In the genomic region with DNA sequence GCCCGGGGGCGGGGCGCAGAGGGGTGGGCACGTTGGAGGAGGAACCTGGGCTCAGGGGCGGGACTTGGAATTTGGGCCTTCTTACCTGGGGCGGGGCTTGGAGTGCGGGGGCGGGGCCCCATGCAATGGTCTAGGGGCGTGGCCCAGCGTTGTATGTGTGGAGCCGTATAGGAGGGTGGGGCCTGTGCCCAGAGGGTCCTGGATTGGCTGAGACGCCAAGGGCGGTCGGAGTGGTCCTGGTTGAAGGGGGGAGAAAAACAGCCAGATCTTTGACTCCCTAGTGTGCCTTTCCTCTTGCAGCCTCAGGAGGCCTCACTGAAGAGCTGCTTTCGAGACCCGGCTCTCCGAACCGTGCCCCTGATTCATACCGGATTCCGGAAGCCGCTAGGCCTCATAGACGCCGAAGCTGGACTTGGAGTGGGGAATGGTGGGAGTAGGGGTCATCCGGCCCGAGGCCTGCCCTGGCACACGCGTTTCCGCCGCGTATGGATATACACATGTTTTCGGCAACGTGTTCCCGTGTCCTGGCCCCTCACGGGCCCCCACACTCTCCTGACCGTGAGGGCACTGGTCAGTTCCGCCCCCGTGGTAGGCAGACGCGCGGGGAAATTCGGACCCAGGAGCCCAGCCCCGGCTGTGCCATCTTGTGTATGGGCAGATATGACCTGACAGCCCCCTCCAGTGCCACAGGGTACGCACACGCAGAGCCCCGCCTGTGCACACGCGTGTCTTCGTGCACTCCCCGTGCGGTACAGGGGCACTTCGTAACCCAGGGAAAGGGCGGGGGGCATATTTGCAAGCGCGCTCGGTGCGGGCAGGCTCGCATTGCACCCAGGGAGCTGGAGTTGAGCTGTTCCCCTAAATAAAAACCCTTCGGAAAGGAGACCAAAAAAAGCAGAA, we compare ENCODE assay signal across 8 cellular contexts. TPM values are rescaled to one million over a fixed set of nuclear protein-coding genes. Genes with fewer than 3 reads are reported as not detected.
DNase-seq lines count a peak whose midpoint lies in the region; FAIRE-seq and TF ChIP-seq lines count a peak whose summit lies in the region.

No MANE protein-coding gene starts in this region.

- no peak for TF ChIP-seq EP300 in suprapubic skin (IDR thresholded peaks at IDR 0.05)

- H3K4me2 ChIP-seq in H9 (ENCODE audit: insufficient read depth, insufficient read length, low read length) = peak overlapping the region; percentile 100

- peaks cover 5% of the 10 kb centered on the region; the same call in 1 of the 2 replicates for H3K79me2 ChIP-seq in H9 (ENCODE audit: insufficient read depth, low read length)

- H2BK120ac ChIP-seq in H9 (ENCODE audit: low read depth, low read length, poor library complexity, severe bottlenecking) = no peak overlapping the region

- H3K4me1 ChIP-seq in H9 (ENCODE audit: insufficient read depth, low read length) (no peaks in the 10 kb centered on the region; the same call in 1 of the 2 replicates), suprapubic skin (peaks cover 37% of the 10 kb centered on the region)

- peak overlapping the region; percentile 79 to 94 for H3K4me3 Mint-ChIP-seq in H9

- peak overlapping the region; percentile 88 for H3K14ac ChIP-seq in H9 (ENCODE audit: insufficient read depth, low read length)

- peaks cover 8% of the 10 kb centered on the region for H3K79me1 ChIP-seq in H9 (ENCODE audit: insufficient read depth, low read depth, low read length, poor library complexity, severe bottlenecking)

- no peak overlapping the region for H3K56ac ChIP-seq in H9 (ENCODE audit: insufficient read length, low read depth, low read length)

- H4K5ac ChIP-seq in H9 (ENCODE audit: insufficient read length, low read depth, low read length) = no peak overlapping the region

- H4K91ac ChIP-seq in H9 (ENCODE audit: insufficient read length, low read depth, low read length) = no peak overlapping the region

- no peak overlapping the region for H3K23ac ChIP-seq in H9 (ENCODE audit: insufficient read length, low read depth, low read length)

- H3K4me3 ChIP-seq in suprapubic skin = peak overlapping the region; percentile 94

- no CpG with 5 or more reads among the region's 58 CpGs for WGBS in H9 (ENCODE audit: extremely low coverage, insufficient read length, low lambda C conversion rate)
- under 1% methylated on average over 38 of the region's 58 CpGs for WGBS in suprapubic skin

- TF ChIP-seq CTCF in H9 (conservative IDR thresholded peaks at IDR 0.05) = no peak
- no peak for TF ChIP-seq CTCF in suprapubic skin (IDR thresholded peaks at IDR 0.05)

- H3K9me3 Mint-ChIP-seq in H9 = no peaks in the 10 kb centered on the region; a peak in 2 of 5 replicates

- peaks cover 13 to 16% (median 14%) of the 10 kb centered on the region in 3 experiments; a peak in 6 of 7 replicates for H3K36me3 Mint-ChIP-seq in H9 (ENCODE audit: insufficient read depth in 1 of 3, low read depth in 3 of 3)

- peak; percentile 97 for FAIRE-seq in G401.6 (lab: Jason Lieb, UNC)

- H3K23me2 ChIP-seq in H9 (ENCODE audit: insufficient read length, low read depth, low read length, poor library complexity, severe bottlenecking) = peaks cover 14% of the 10 kb centered on the region

- H3K9me3 ChIP-seq in H9 (ENCODE audit: control insufficient read depth, low read depth, low read length) = no peaks in the 10 kb centered on the region
- H3K9me3 ChIP-seq in suprapubic skin = no peaks in the 10 kb centered on the region

- H3K27ac ChIP-seq in H9 (ENCODE audit: insufficient read length, low read depth, low read length) (peak overlapping the region; percentile 90), suprapubic skin (peak overlapping the region; percentile 91)

- H2BK5ac ChIP-seq in H9 (ENCODE audit: insufficient read length, low read length) = peak overlapping the region; percentile 88

- H3K4ac ChIP-seq in H9 (ENCODE audit: low read depth, low read length) = no peak overlapping the region

- no peak overlapping the region for H2AK5ac ChIP-seq in H9 (ENCODE audit: insufficient read length, low read length)

- H3K27me3 ChIP-seq in H9 (ENCODE audit: insufficient read depth, low read length) (no peaks in the 10 kb centered on the region), suprapubic skin (no peaks in the 10 kb centered on the region)

- DNase-seq in H9 (peak; percentile 99), MV-4-11 (lab: John Stamatoyannopoulos, UW) (peak; percentile 100), SK-N-DZ (ENCODE audit: low spot score) (peak; percentile 94), globus pallidus (ENCODE audit: low spot score) (peak; percentile 81), nucleus accumbens (lab: John Stamatoyannopoulos, UW) (peak; percentile 41 to 96 (median 82)), suprapubic skin (ENCODE audit: low spot score in 2 of 2) (peak; percentile 97 to 98)
- peak; percentile 90 for DNase-seq in activated naive CD4-positive, alpha-beta T cell treated with anti-CD3 and anti-CD28 coated beads, Interleukin-2, amount 50 U/mL, for 16 hours

- H3K18ac ChIP-seq in H9 (ENCODE audit: insufficient read length, low read depth, low read length) = peak overlapping the region; percentile 56

- H2AFZ ChIP-seq in H9 (ENCODE audit: low read length) = no peak overlapping the region

- peak overlapping the region; percentile 90 for H3K9ac ChIP-seq in H9 (ENCODE audit: extremely low read depth, insufficient read length, low read length)

- H3K27me3 Mint-ChIP-seq in H9 (ENCODE audit: low read depth) = no peaks in the 10 kb centered on the region

- no peaks in the 10 kb centered on the region for H4K20me1 ChIP-seq in H9 (ENCODE audit: control insufficient read depth, insufficient read depth, insufficient read length)

- peak overlapping the region; percentile 96 to 98 (median 96) for H3K27ac Mint-ChIP-seq in H9

- no peak for TF ChIP-seq POLR2A in suprapubic skin (IDR thresholded peaks at IDR 0.05)

- H2BK15ac ChIP-seq in H9 (ENCODE audit: low read depth, low read length) = 0 out of 2 replicates have a peak overlapping the region, but pooled peaks have one; percentile 84

- H2BK12ac ChIP-seq in H9 (ENCODE audit: insufficient read length, low read depth, low read length) = no peak overlapping the region

- H3K36me3 ChIP-seq in suprapubic skin = peaks cover 14% of the 10 kb centered on the region

- H3T11ph ChIP-seq in H9 (ENCODE audit: low read length) = no peak overlapping the region

- H2BK20ac ChIP-seq in H9 (ENCODE audit: low read depth, low read length, poor library complexity, severe bottlenecking) = no peak overlapping the region

- no peak overlapping the region for H4K8ac ChIP-seq in H9 (replicated peaks; ENCODE audit: insufficient read length, low read depth, low read length)

- peaks cover 11 to 28% of the 10 kb centered on the region in 2 experiments for H3K4me1 Mint-ChIP-seq in H9

RNA-seq across cellular contexts. Expression of gene PRR12, which starts 0.7 kb away (rescaled TPM):
- total RNA-seq in H9 (2021) (64.2 and 65.9 TPM in 2 replicates), suprapubic skin (10 to 100 TPM; 24.6 to 50.3 (median 38.9) TPM)
- polyA plus RNA-seq in SK-N-DZ (2014; cell fraction: cytosol; rRNA removed) = 1.3 and 2.3 TPM in 2 replicates
- polyA plus RNA-seq in SK-N-DZ (2014; cell fraction: nucleus; rRNA removed) = 2.0 and 3.1 TPM in 2 replicates

RNA-seq across cellular contexts. Expression of gene PRRG2, which starts 9.2 kb away (rescaled TPM):
- 3.3 and 3.5 TPM in 2 replicates for total RNA-seq in H9 (2021)
- 0.31 and 0.67 TPM in 2 replicates for polyA plus RNA-seq in SK-N-DZ (2014; cell fraction: cytosol; rRNA removed)
- polyA plus RNA-seq in SK-N-DZ (2014; cell fraction: nucleus; rRNA removed) = 0.67 TPM in 1 of 2 replicates, not detected in the other
- total RNA-seq in suprapubic skin = 10 to 100 TPM; 13.8 to 21.2 (median 16.7) TPM

RNA-seq across cellular contexts. Expression of gene NOSIP, which starts 10.0 kb away (rescaled TPM):
- total RNA-seq in H9 (2021) = 75.1 and 78.4 TPM in 2 replicates
- 86.0 and 94.2 TPM in 2 replicates for polyA plus RNA-seq in SK-N-DZ (2014; cell fraction: cytosol; rRNA removed)
- polyA plus RNA-seq in SK-N-DZ (2014; cell fraction: nucleus; rRNA removed) = 62.2 and 63.6 TPM in 2 replicates
- 10 to 100 TPM; 42.5 to 85.6 (median 68.9) TPM for total RNA-seq in suprapubic skin

RNA-seq across cellular contexts. Expression of gene RRAS, which starts 49.6 kb away (rescaled TPM):
- 8.3 and 9.9 TPM in 2 replicates for total RNA-seq in H9 (2021)
- 2.0 and 2.1 TPM in 2 replicates for polyA plus RNA-seq in SK-N-DZ (2014; cell fraction: cytosol; rRNA removed)
- polyA plus RNA-seq in SK-N-DZ (2014; cell fraction: nucleus; rRNA removed) = 0.72 and 4.7 TPM in 2 replicates
- 10 to 100 TPM; 12.9 to 28.8 (median 18.6) TPM for total RNA-seq in suprapubic skin

RNA-seq across cellular contexts. Expression of gene SCAF1, which starts 51.7 kb away (rescaled TPM):
- total RNA-seq in H9 (2021) = 85.3 and 86.4 TPM in 2 replicates
- 20.2 and 23.9 TPM in 2 replicates for polyA plus RNA-seq in SK-N-DZ (2014; cell fraction: cytosol; rRNA removed)
- polyA plus RNA-seq in SK-N-DZ (2014; cell fraction: nucleus; rRNA removed) = 16.8 and 18.8 TPM in 2 replicates
- total RNA-seq in suprapubic skin = 10 to 100 TPM; 22.1 to 36.9 (median 28.5) TPM

Comparison
In these comparisons a context has a peak if more than half of its experiments do, and no peak if none do; other contexts are left out.
1. Peak in every context shown above with its lines: DNase-seq, H3K4me3 ChIP-seq and H3K27ac ChIP-seq.